In genomic region chrX:119885554-119886428, GRCh38 we compare ENCODE assay signal across 9 cellular contexts. TPM values are rescaled to one million over a fixed set of nuclear protein-coding genes. Genes with fewer than 3 reads are reported as not detected.
DNase-seq lines count a peak whose midpoint lies in the region; ATAC-seq and TF ChIP-seq lines count a peak whose summit lies in the region.
"Had no signal": no experiment of that assay in that cellular context is flagged by ENCODE, and none has a peak within 500 bp of the region (broad histone marks: within the 10 kb centered on the region; RNA-seq: fewer than 3 reads in every experiment).

No MANE protein-coding gene starts in this region.

- H3K4me1 ChIP-seq in lower lobe of right lung: no peaks in the 10 kb centered on the region
- H3K4me1 ChIP-seq in uterus: no peaks in the 10 kb centered on the region

- POLR2A ChIA-PET in activated CD8-positive, alpha-beta T cell treated with anti-CD3 and anti-CD28 coated beads, Interleukin-2, amount 10 ng/mL, durations not matched to agents 7 days and 5 days (lab: Charles Lee): no interaction called here

- in situ Hi-C loops in KBM-7 (cut with MboI; ENCODE audit: low pct_unique_long_range_greater_than_20kb, low sequenced_read_pairs): no loop called here

- peak overlapping the region; percentile 22 for H3K4me3 Mint-ChIP-seq in Calu3 (ENCODE audit: low read depth, unreplicated experiment)
- H3K4me3 Mint-ChIP-seq in activated CD8-positive, alpha-beta T cell treated with anti-CD3 and anti-CD28 coated beads, Interleukin-2, amount 10 ng/mL, durations not matched to agents 7 days and 5 days: peak overlapping the region; percentile 45

- TF ChIP-seq POLR2A in uterus (IDR thresholded peaks at IDR 0.05): no peak

- no peak for DNase-seq in Calu3
- peak; percentile 43 for DNase-seq in KBM-7
- DNase-seq in activated CD8-positive, alpha-beta T cell treated with anti-CD3 and anti-CD28 coated beads, Interleukin-2, amount 10 ng/mL, durations not matched to agents 7 days and 5 days: peak; percentile 58
- no peak for DNase-seq in lower lobe of right lung
- no peak for DNase-seq in stimulated activated naive CD4-positive, alpha-beta T cell treated with Interleukin-2 at 50 U/mL for 16 hours (lab: John Stamatoyannopoulos, UW)
- DNase-seq in activated T-cell treated with anti-CD3 and anti-CD28 coated beads for 4 hours: no peak
- no peak for DNase-seq in 8988T
- no peak for DNase-seq in uterus
- DNase-seq: aorta had no signal

- H3K4me3 ChIP-seq in lower lobe of right lung (no peak overlapping the region), uterus (no peak overlapping the region)

- H3K4me1 Mint-ChIP-seq in Calu3 (ENCODE audit: low read depth, unreplicated experiment): peaks cover 8% of the 10 kb centered on the region
- H3K4me1 Mint-ChIP-seq in activated CD8-positive, alpha-beta T cell treated with anti-CD3 and anti-CD28 coated beads, Interleukin-2, amount 10 ng/mL, durations not matched to agents 7 days and 5 days (ENCODE audit: low read depth): peaks cover 13% of the 10 kb centered on the region

- H3K27me3 ChIP-seq in lower lobe of right lung (ENCODE audit: low read depth) (no peaks in the 10 kb centered on the region), uterus (no peaks in the 10 kb centered on the region)

- no peak overlapping the region for H3K27ac Mint-ChIP-seq in Calu3 (ENCODE audit: unreplicated experiment)
- H3K27ac Mint-ChIP-seq in activated CD8-positive, alpha-beta T cell treated with anti-CD3 and anti-CD28 coated beads, Interleukin-2, amount 10 ng/mL, durations not matched to agents 7 days and 5 days: peak overlapping the region; percentile 52

- peak; percentile 73 for ATAC-seq in activated CD8-positive, alpha-beta T cell treated with anti-CD3 and anti-CD28 coated beads, Interleukin-2, amount 10 ng/mL, durations not matched to agents 7 days and 5 days
- ATAC-seq in lower lobe of right lung: peak; percentile 51 to 72

- no peak for TF ChIP-seq CTCF in Calu3 (IDR thresholded peaks at IDR 0.05; ENCODE audit: unreplicated experiment)
- TF ChIP-seq CTCF in lower lobe of right lung (IDR thresholded peaks at IDR 0.05): no peak
- no peak for TF ChIP-seq CTCF in uterus (IDR thresholded peaks at IDR 0.05)

- BruUV-seq in Calu3 (replicated peaks; lab: Mats Ljungman, UMichigan): no TSS peak

- no peak overlapping the region for H3K27ac ChIP-seq in lower lobe of right lung
- H3K27ac ChIP-seq in uterus: no peak overlapping the region

- no peaks in the 10 kb centered on the region for H3K36me3 ChIP-seq in lower lobe of right lung
- H3K36me3 ChIP-seq in uterus: no peaks in the 10 kb centered on the region

- H3K9me3 ChIP-seq in lower lobe of right lung (no peaks in the 10 kb centered on the region), uterus (no peaks in the 10 kb centered on the region)

- H3K9me3 Mint-ChIP-seq in Calu3 (ENCODE audit: low read depth, unreplicated experiment): no peaks in the 10 kb centered on the region
- H3K9me3 Mint-ChIP-seq in activated CD8-positive, alpha-beta T cell treated with anti-CD3 and anti-CD28 coated beads, Interleukin-2, amount 10 ng/mL, durations not matched to agents 7 days and 5 days (ENCODE audit: insufficient read depth): no peaks in the 10 kb centered on the region

- intact Hi-C loops in Calu3 (cut with micrococcal nuclease; ENCODE audit: unreplicated experiment): no loop called here
- intact Hi-C loops in lower lobe of right lung (cut with DNase I): no loop called here
- intact Hi-C loops in uterus (cut with DNase I; ENCODE audit: low total_unique reads): no loop called here

- CTCF ChIA-PET in Calu3 (lab: Charles Lee): no interaction called here
- CTCF ChIA-PET in activated CD8-positive, alpha-beta T cell treated with anti-CD3 and anti-CD28 coated beads, Interleukin-2, amount 10 ng/mL, durations not matched to agents 7 days and 5 days (lab: Charles Lee): interaction anchor here (1.2 kb wide), 1 partner anchor 16 kb away, joined by 3 read pairs; no protein-coding TSS in a partner anchor

- peaks cover 13% of the 10 kb centered on the region for H3K36me3 Mint-ChIP-seq in Calu3 (ENCODE audit: insufficient read depth, unreplicated experiment)
- peaks cover under 1% of the 10 kb centered on the region for H3K36me3 Mint-ChIP-seq in activated CD8-positive, alpha-beta T cell treated with anti-CD3 and anti-CD28 coated beads, Interleukin-2, amount 10 ng/mL, durations not matched to agents 7 days and 5 days (ENCODE audit: low read depth)

- H3K27me3 Mint-ChIP-seq in Calu3 (ENCODE audit: unreplicated experiment): no peaks in the 10 kb centered on the region
- no peaks in the 10 kb centered on the region for H3K27me3 Mint-ChIP-seq in activated CD8-positive, alpha-beta T cell treated with anti-CD3 and anti-CD28 coated beads, Interleukin-2, amount 10 ng/mL, durations not matched to agents 7 days and 5 days (ENCODE audit: low read depth)

RNA-seq across cellular contexts. Expression of gene AKAP14, which starts 9.9 kb away (rescaled TPM):
- total RNA-seq in Calu3 (2022) (not detected in 2 replicates), lower lobe of right lung (4.8 TPM), uterus (under 1 TPM in 1 of 4 donors, not detected in 3; 0.97 TPM)
- not detected for total RNA-seq in activated CD8-positive, alpha-beta T cell treated with anti-CD3 and anti-CD28 coated beads, Interleukin-2, amount 10 ng/mL, durations not matched to agents 7 days and 5 days
- total RNA-seq: aorta had no signal

RNA-seq across cellular contexts. Expression of gene NDUFA1, which starts 14.2 kb away (rescaled TPM):
- total RNA-seq in Calu3 (2022): 77.5 and 79.6 TPM in 2 replicates
- total RNA-seq in activated CD8-positive, alpha-beta T cell treated with anti-CD3 and anti-CD28 coated beads, Interleukin-2, amount 10 ng/mL, durations not matched to agents 7 days and 5 days: 100 to 1,000 TPM; 110 to 111 TPM
- total RNA-seq in lower lobe of right lung: 79.2 TPM
- 100 to 1,000 TPM in 1 of 4 donors, 10 to 100 TPM in 2, 1 to 10 TPM in 1; 5.1 to 112 (median 33.7) TPM for total RNA-seq in uterus

RNA-seq across cellular contexts. Expression of gene RNF113A, which starts 14.3 kb away (rescaled TPM):
- total RNA-seq in Calu3 (2022) (16.9 and 18.3 TPM in 2 replicates), lower lobe of right lung (13.5 TPM), uterus (10 to 100 TPM in 2 of 4 donors, 1 to 10 TPM in 2; 6.2 to 15.1 (median 9.8) TPM)
- 10 to 100 TPM; 29.1 to 29.5 TPM for total RNA-seq in activated CD8-positive, alpha-beta T cell treated with anti-CD3 and anti-CD28 coated beads, Interleukin-2, amount 10 ng/mL, durations not matched to agents 7 days and 5 days

RNA-seq across cellular contexts. Expression of gene UPF3B, which starts 33.0 kb away (rescaled TPM):
- 15.6 and 17.2 TPM in 2 replicates for total RNA-seq in Calu3 (2022)
- 10 to 100 TPM; 10.3 to 10.9 TPM for total RNA-seq in activated CD8-positive, alpha-beta T cell treated with anti-CD3 and anti-CD28 coated beads, Interleukin-2, amount 10 ng/mL, durations not matched to agents 7 days and 5 days
- total RNA-seq in lower lobe of right lung: 6.6 TPM
- total RNA-seq in uterus: 1 to 10 TPM; 1.8 to 9.8 (median 2.7) TPM

RNA-seq across cellular contexts. Expression of gene NKAP, which starts 57.8 kb away (rescaled TPM):
- total RNA-seq in Calu3 (2022): 9.8 and 10.0 TPM in 2 replicates
- total RNA-seq in activated CD8-positive, alpha-beta T cell treated with anti-CD3 and anti-CD28 coated beads, Interleukin-2, amount 10 ng/mL, durations not matched to agents 7 days and 5 days: 1 to 10 TPM; 6.5 to 7.6 TPM
- total RNA-seq in lower lobe of right lung: 8.8 TPM
- total RNA-seq in uterus: 10 to 100 TPM in 1 of 4 donors, 1 to 10 TPM in 3; 1.5 to 13.7 (median 5.9) TPM

Comparison
In these comparisons a context has a peak if more than half of its experiments do, and no peak if none do; other contexts are left out.
1. DNase-seq: peak in KBM-7 (single experiment) and activated CD8-positive, alpha-beta T cell treated with anti-CD3 and anti-CD28 coated beads, Interleukin-2, amount 10 ng/mL, durations not matched to agents 7 days and 5 days (single experiment); none in Calu3 (single experiment), lower lobe of right lung (single experiment), stimulated activated naive CD4-positive, alpha-beta T cell treated with Interleukin-2 at 50 U/mL for 16 hours (single experiment), activated T-cell treated with anti-CD3 and anti-CD28 coated beads for 4 hours (single experiment), 8988T (single experiment) and uterus (0 of 2).